In genomic region chr9:83708515-83709158, GRCh38 we compare ENCODE assay signal across 8 cellular contexts. TPM values are rescaled to one million over a fixed set of nuclear protein-coding genes. Genes with fewer than 3 reads are reported as not detected.
DNase-seq lines count a peak whose midpoint lies in the region; ATAC-seq and TF ChIP-seq lines count a peak whose summit lies in the region.

No MANE protein-coding gene starts in this region.

- H3K9me2 ChIP-seq in SU-DHL-6 (replicated peaks; ENCODE audit: insufficient read depth, low read length) = no peaks in the 10 kb centered on the region
- H3K9me2 ChIP-seq in hepatocyte (replicated peaks; ENCODE audit: insufficient read depth) = no peaks in the 10 kb centered on the region

- H3K36me3 ChIP-seq in SU-DHL-6 (ENCODE audit: low read length) (no peaks in the 10 kb centered on the region), hepatocyte (replicated peaks; ENCODE audit: insufficient read depth, low read depth) (no peaks in the 10 kb centered on the region)

- H3K9ac ChIP-seq in SU-DHL-6 (ENCODE audit: low read length) = peak overlapping the region; percentile 91

- ATAC-seq in GM19455 (IDR thresholded peaks at IDR 0.05; ENCODE audit: unreplicated experiment) (peak; percentile 51), HG03571 (IDR thresholded peaks at IDR 0.05; ENCODE audit: unreplicated experiment) (peak; percentile 45)

- TF ChIP-seq CTCF in SU-DHL-6 (IDR thresholded peaks at IDR 0.05; ENCODE audit: insufficient read depth, low read length, poor library complexity, severe bottlenecking) (peak; percentile 48), hepatocyte (IDR thresholded peaks at IDR 0.05; ENCODE audit: poor library complexity) (peak; percentile 37), retinal pigment epithelial cell (conservative IDR thresholded peaks at IDR 0.05; ENCODE audit: low read depth, low read length) (peak; percentile 18)

- DNase-seq in COLO829 (ENCODE audit: low spot score) = peak; percentile 57
- peak; percentile 88 for DNase-seq in hepatocyte (ENCODE audit: low spot score)
- peak; percentile 37 for DNase-seq in retinal pigment epithelial cell (ENCODE audit: low read depth)
- DNase-seq in NCI-H1694 treated with DMSO at 0.1 percent for 48 hours (lab: John Stamatoyannopoulos, UW) = no peak

- H3K4me3 ChIP-seq in SU-DHL-6 (ENCODE audit: insufficient read depth, low read length, poor library complexity, severe bottlenecking) (peak overlapping the region; percentile 70), hepatocyte (peak overlapping the region; percentile 75), retinal pigment epithelial cell (ENCODE audit: low read length) (peak overlapping the region; percentile 74)

- H3K4me1 ChIP-seq in hepatocyte (ENCODE audit: insufficient read depth) = peaks cover 5% of the 10 kb centered on the region

- H4K20me1 ChIP-seq in SU-DHL-6 (ENCODE audit: low read depth, low read length) (peaks cover 12% of the 10 kb centered on the region; the same call in 1 of the 2 replicates), hepatocyte (ENCODE audit: insufficient read depth, poor library complexity, severe bottlenecking) (peaks cover 31% of the 10 kb centered on the region)

- H3K79me2 ChIP-seq in SU-DHL-6 (ENCODE audit: insufficient read depth, low read length) (peaks cover 40% of the 10 kb centered on the region), hepatocyte (peaks cover 41% of the 10 kb centered on the region)

- no peaks in the 10 kb centered on the region for H3K9me3 ChIP-seq in SU-DHL-6 (ENCODE audit: insufficient read depth, low read length)
- H3K9me3 ChIP-seq in hepatocyte (ENCODE audit: low read depth) = no peaks in the 10 kb centered on the region

- H2AFZ ChIP-seq in SU-DHL-6 (ENCODE audit: low read depth, low read length, severe bottlenecking) (peak overlapping the region; percentile 72), hepatocyte (peak overlapping the region; percentile 92)

- H3K27ac ChIP-seq in SU-DHL-6 (ENCODE audit: low read depth, low read length) (peak overlapping the region; percentile 82), angular gyrus (ENCODE audit: low read depth, low read length) (peak overlapping the region; percentile 99), hepatocyte (peak overlapping the region; percentile 100)

- WGBS in hepatocyte (ENCODE audit: low lambda C conversion rate, missing lambda C conversion rate) = 17% methylated on average over 20 of the region's 20 CpGs

- H3K27me3 ChIP-seq in SU-DHL-6 (ENCODE audit: low read length) (no peaks in the 10 kb centered on the region), hepatocyte (no peaks in the 10 kb centered on the region)

- H3K4me2 ChIP-seq in SU-DHL-6 (ENCODE audit: low read depth, low read length, poor library complexity, severe bottlenecking) = peak overlapping the region; percentile 60
- peak overlapping the region; percentile 83 for H3K4me2 ChIP-seq in hepatocyte

- H3F3A ChIP-seq in SU-DHL-6 (ENCODE audit: insufficient read depth) = no peaks in the 10 kb centered on the region

RNA-seq across cellular contexts. Expression of gene UBQLN1, which starts 0.9 kb away (rescaled TPM):
- total RNA-seq in hepatocyte = 94.2 and 97.1 TPM in 2 replicates
- polyA plus RNA-seq in hepatocyte = 42.6 and 47.6 TPM in 2 replicates
